ENCODE assay signal across 21 cellular contexts in the genomic region with DNA sequence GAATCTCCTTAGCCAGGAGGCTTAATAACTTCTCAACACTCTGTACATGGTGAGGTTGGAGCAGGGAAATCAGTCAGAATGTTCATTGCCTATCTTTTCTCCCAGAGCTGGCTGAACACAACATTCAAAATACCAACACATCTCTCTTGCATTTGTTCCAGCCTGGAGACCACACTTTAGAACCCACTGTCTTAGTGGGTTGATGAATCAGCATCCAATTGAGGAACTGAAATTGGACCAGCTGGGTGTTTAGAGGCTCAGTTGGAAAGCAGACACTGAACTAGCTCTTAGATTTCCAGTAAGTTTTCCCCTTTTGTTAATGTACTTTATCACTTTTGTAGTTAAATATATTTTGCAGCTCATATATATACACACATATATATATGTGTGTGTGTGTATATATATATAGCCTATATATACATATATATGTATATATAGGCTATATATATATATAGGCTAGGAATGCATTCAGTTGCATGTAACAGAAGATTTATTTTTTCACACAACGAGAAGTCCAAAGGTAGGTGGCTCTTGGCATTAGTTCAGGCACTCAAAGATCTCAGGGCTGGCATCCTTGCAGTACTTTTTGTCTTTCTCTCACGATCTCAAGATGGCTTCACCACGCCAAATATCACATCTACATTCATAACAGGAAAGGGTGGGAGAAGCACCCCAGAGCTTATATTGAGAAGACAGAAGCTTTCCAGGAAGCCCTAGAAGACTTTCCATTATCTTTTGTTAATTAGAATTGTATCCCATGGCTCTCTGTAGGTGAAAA. TPM values are rescaled to one million over a fixed set of nuclear protein-coding genes. Genes with fewer than 3 reads are reported as not detected.
DNase-seq lines count a peak whose midpoint lies in the region; ATAC-seq and TF ChIP-seq lines count a peak whose summit lies in the region.
"Had no signal": no experiment of that assay in that cellular context is flagged by ENCODE, and none has a peak within 500 bp of the region (broad histone marks: within the 10 kb centered on the region; RNA-seq: fewer than 3 reads in every experiment).

No MANE protein-coding gene starts in this region.

- no peaks in the 10 kb centered on the region for H3K4me1 ChIP-seq in tibial artery
- H3K4me1 ChIP-seq: body of pancreas, prostate gland, suprapubic skin had no signal

- H3K9me3 ChIP-seq in tibial artery, result no peaks in the 10 kb centered on the region
- H3K9me3 ChIP-seq: body of pancreas, prostate gland, suprapubic skin had no signal

- intact Hi-C loops in tibial artery (cut with DNase I; ENCODE audit: low total_unique reads), result no loop called here

- no peaks in the 10 kb centered on the region for H3K27me3 ChIP-seq in tibial artery
- H3K27me3 ChIP-seq: body of pancreas, suprapubic skin had no signal

- no peak overlapping the region for H3K27ac ChIP-seq in tibial artery
- H3K27ac ChIP-seq: body of pancreas, coronary artery, prostate gland, suprapubic skin had no signal

- no peak overlapping the region for H3K4me3 ChIP-seq in tibial artery
- H3K4me3 ChIP-seq: body of pancreas, coronary artery, GM23338, prostate gland, smooth muscle cell, suprapubic skin had no signal

- DNase-seq in NAMALWA (ENCODE audit: low spot score) (peak; percentile 64), dedifferentiated amniotic fluid mesenchymal stem cell (ENCODE audit: extremely low spot score) (peak; percentile 8), superior temporal gyrus (ENCODE audit: extremely low spot score) (peak; percentile 71), NCI-H146 (lab: John Stamatoyannopoulos, UW) (no peak), tibial artery (no peak)
- DNase-seq: activated CD8-positive, alpha-beta memory T cell treated with anti-CD3 and anti-CD28 coated beads for 24 hours; NCI-H1694; NCI-H226; NK-92 treated with Interleukin-12 subunit alpha and Interleukin-12 subunit beta, amount 100 ng/mL, for 24 hours; SHP77 treated with DMSO at 0.1 percent for 48 hours; stimulated activated CD8-positive, alpha-beta memory T cell treated with anti-CD3 and anti-CD28 coated beads, Interleukin-4, amount 100 ng/mL, for 48 hours; T-helper 17 cell had no signal

- no peak overlapping the region for H3K27ac Mint-ChIP-seq in activated T-helper 17 cell treated with anti-CD3 and anti-CD28 coated beads, Interleukin-2, amount 50 U/mL, for 72 hours
- H3K27ac Mint-ChIP-seq: activated naive CD8-positive, alpha-beta T cell; GM23338; T-helper 17 cell had no signal

- ATAC-seq in HG02981 (IDR thresholded peaks at IDR 0.05; ENCODE audit: unreplicated experiment), result peak; percentile 57
- no peak for ATAC-seq in activated T-helper 17 cell treated with anti-CD3 and anti-CD28 coated beads, Interleukin-2, amount 50 U/mL, for 72 hours (replicated peaks)
- ATAC-seq: body of pancreas, GM23338, T-helper 17 cell had no signal

- H3K27me3 Mint-ChIP-seq in activated T-helper 17 cell treated with anti-CD3 and anti-CD28 coated beads, Interleukin-2, amount 50 U/mL, for 72 hours, result peaks cover 8% of the 10 kb centered on the region

- H3K4me1 Mint-ChIP-seq in activated T-helper 17 cell treated with anti-CD3 and anti-CD28 coated beads, Interleukin-2, amount 50 U/mL, for 72 hours, result no peaks in the 10 kb centered on the region
- H3K4me1 Mint-ChIP-seq: GM23338, T-helper 17 cell had no signal

- no peaks in the 10 kb centered on the region for H3K36me3 ChIP-seq in tibial artery
- H3K36me3 ChIP-seq: prostate gland, suprapubic skin had no signal

- no peaks in the 10 kb centered on the region for H3K9me3 Mint-ChIP-seq in activated T-helper 17 cell treated with anti-CD3 and anti-CD28 coated beads, Interleukin-2, amount 50 U/mL, for 72 hours
- H3K9me3 Mint-ChIP-seq: GM23338 had no signal

- H3K36me3 Mint-ChIP-seq in activated T-helper 17 cell treated with anti-CD3 and anti-CD28 coated beads, Interleukin-2, amount 50 U/mL, for 72 hours (ENCODE audit: low read depth), result no peaks in the 10 kb centered on the region
- H3K36me3 Mint-ChIP-seq: activated naive CD8-positive, alpha-beta T cell had no signal

- TF ChIP-seq CTCF in tibial artery (IDR thresholded peaks at IDR 0.05), result no peak

- H3K4me3 Mint-ChIP-seq in activated T-helper 17 cell treated with anti-CD3 and anti-CD28 coated beads, Interleukin-2, amount 50 U/mL, for 72 hours, result no peak overlapping the region
- H3K4me3 Mint-ChIP-seq: activated naive CD8-positive, alpha-beta T cell; GM23338; T-helper 17 cell had no signal

RNA-seq across cellular contexts. Expression of a gene that starts 35.0 kb away (rescaled TPM):
- total RNA-seq in activated T-helper 17 cell treated with anti-CD3 and anti-CD28 coated beads, Interleukin-2, amount 50 U/mL, for 72 hours, result under 1 TPM; 0.61 to 0.85 TPM

Comparison
In these comparisons a context has a peak if more than half of its experiments do, and no peak if none do; other contexts are left out.
1. DNase-seq: peak in NAMALWA (single experiment), dedifferentiated amniotic fluid mesenchymal stem cell (single experiment) and superior temporal gyrus (single experiment); none in NCI-H146 (single experiment) and tibial artery (0 of 2).